Comparison of ENCODE assay signal across 11 cellular contexts in the genomic region with DNA sequence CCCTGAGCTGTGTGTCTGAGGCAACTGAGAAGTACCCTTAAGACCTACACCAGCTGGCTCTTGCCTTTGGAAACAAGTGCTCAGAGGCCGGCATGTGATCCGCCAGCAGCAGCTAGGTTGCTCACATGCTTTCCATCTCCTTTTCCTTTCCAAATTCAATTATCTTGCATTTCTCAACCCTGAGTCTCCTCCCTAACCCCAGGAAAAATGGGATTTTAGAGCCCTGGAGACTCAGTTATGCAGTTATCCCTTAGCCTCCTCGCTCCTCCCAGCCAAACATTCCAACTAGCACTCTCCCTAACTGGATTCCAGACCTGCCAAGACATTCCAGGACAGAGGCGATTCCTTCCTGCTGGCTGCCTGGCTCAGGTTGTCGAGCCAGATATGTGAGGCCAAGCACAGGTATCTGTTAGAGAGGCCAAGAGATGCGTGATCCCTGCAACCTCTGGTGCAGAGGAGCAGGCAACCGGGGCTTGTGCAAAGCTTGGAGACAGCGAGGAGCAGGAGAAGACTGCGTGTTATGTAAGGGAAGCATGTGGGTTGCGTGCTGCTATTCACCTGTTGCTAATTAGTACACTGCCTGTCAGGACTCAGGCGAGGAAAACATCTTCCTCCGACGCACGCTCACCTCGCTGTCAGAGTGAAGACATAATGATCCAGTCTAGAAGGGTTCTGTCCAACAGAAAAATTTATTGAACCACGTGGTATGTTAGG.
A peak's percentile ranks its signal among the peaks of the same experiment; 100 is the strongest.
DNase-seq lines count a peak whose midpoint lies in the region; ATAC-seq, FAIRE-seq and TF ChIP-seq lines count a peak whose summit lies in the region.
"Had no signal": no experiment of that assay in that cellular context is flagged by ENCODE, and none has a peak within 500 bp of the region (broad histone marks: within the 10 kb centered on the region; RNA-seq: fewer than 3 reads in every experiment).

No MANE protein-coding gene starts in this region.

- no peak overlapping the region for H3K4me3 Mint-ChIP-seq in astrocyte (ENCODE audit: unreplicated experiment)
- H3K4me3 Mint-ChIP-seq: T-cell had no signal

- H3K79me2 ChIP-seq in astrocyte (ENCODE audit: insufficient read depth, low read length), result no peaks in the 10 kb centered on the region

- no peak overlapping the region for H3K27ac ChIP-seq in astrocyte (ENCODE audit: low read depth, low read length)

- H3K9ac ChIP-seq in astrocyte (ENCODE audit: low read length), result no peak overlapping the region

- POLR2A ChIA-PET in HEK293T (lab: Yijun Ruan, JAX), result no interaction called here

- no peaks in the 10 kb centered on the region for H3K4me1 ChIP-seq in astrocyte (ENCODE audit: insufficient read depth, low read length)

- no peak overlapping the region for H3K4me2 ChIP-seq in astrocyte (ENCODE audit: low read length)

- no peak overlapping the region for H2AFZ ChIP-seq in astrocyte (ENCODE audit: low read depth, low read length)

- peaks cover 9% of the 10 kb centered on the region for H3K27me3 ChIP-seq in astrocyte (ENCODE audit: insufficient read depth, low read length)

- no peak for TF ChIP-seq CTCF in astrocyte (IDR thresholded peaks at IDR 0.05; ENCODE audit: insufficient read depth, low read depth, low read length)

- peaks cover 10% of the 10 kb centered on the region for H3K4me1 Mint-ChIP-seq in astrocyte (ENCODE audit: low read depth, unreplicated experiment)

- intact Hi-C loops in sciatic nerve (cut with DNase I), result no loop called here

- peak; percentile 89 for ATAC-seq in sciatic nerve
- ATAC-seq: T-cell had no signal

- no peak for FAIRE-seq in astrocyte (lab: Jason Lieb, UNC)

- H3K36me3 Mint-ChIP-seq in astrocyte (ENCODE audit: low read depth, unreplicated experiment), result no peaks in the 10 kb centered on the region
- H3K36me3 Mint-ChIP-seq: T-cell had no signal

- peaks cover 29% of the 10 kb centered on the region for H3K27me3 Mint-ChIP-seq in astrocyte (ENCODE audit: low read depth, unreplicated experiment)

- no peaks in the 10 kb centered on the region for H4K20me1 ChIP-seq in astrocyte (ENCODE audit: insufficient read depth, low read length)

- DNase-seq in GM03348 (ENCODE audit: low spot score) (peak; percentile 22), astrocyte (ENCODE audit: low read depth) (no peak), islet precursor cell (peak; percentile 96), sciatic nerve (ENCODE audit: low spot score) (peak; percentile 70), H4 (ENCODE audit: low spot score) (no peak), COLO668 (lab: John Stamatoyannopoulos, UW; ENCODE audit: unreplicated experiment) (no peak), HEK293T (ENCODE audit: extremely low spot score) (no peak), NCI-H2227 (lab: John Stamatoyannopoulos, UW; ENCODE audit: unreplicated experiment) (no peak)
- DNase-seq: NCI-H1417, retina, T-cell had no signal

- H3K36me3 ChIP-seq in astrocyte (ENCODE audit: insufficient read depth, low read length), result no peaks in the 10 kb centered on the region

- H3K27ac Mint-ChIP-seq in astrocyte (ENCODE audit: unreplicated experiment), result peak overlapping the region; percentile 37
- H3K27ac Mint-ChIP-seq: T-cell had no signal

- H3K9me3 ChIP-seq in astrocyte (ENCODE audit: insufficient read depth, low read depth, low read length), result peaks cover 4% of the 10 kb centered on the region

- CTCF ChIA-PET in HEK293T (lab: Yijun Ruan, JAX), result interaction anchor here (0.7 kb wide), 1 partner anchor 8 kb away, joined by 3 read pairs; no protein-coding TSS in a partner anchor

- peaks cover 19% of the 10 kb centered on the region for H3K9me3 Mint-ChIP-seq in astrocyte (ENCODE audit: unreplicated experiment)

- H3K4me3 ChIP-seq in astrocyte (ENCODE audit: insufficient read depth, low read depth, low read length), result no peak overlapping the region

TF ChIP-seq in HEK293T, 16 proteins besides CTCF, POLR2A, EP300 and RAD21:
- TF ChIP-seq BHLHE40 (IDR thresholded peaks at IDR 0.05; ENCODE audit: borderline replicate concordance) (no peak), ZNF384 (IDR thresholded peaks at IDR 0.05) (no peak), FOXK2 (IDR thresholded peaks at IDR 0.05) (no peak), NFRKB (IDR thresholded peaks at IDR 0.05) (no peak), SUZ12 (IDR thresholded peaks at IDR 0.05) (no peak), SP1 (IDR thresholded peaks at IDR 0.05) (no peak)

Comparison
In these comparisons a context has a peak if more than half of its experiments do, and no peak if none do; other contexts are left out.
1. DNase-seq: peak in GM03348 (single experiment), islet precursor cell (single experiment) and sciatic nerve (single experiment); none in astrocyte (single experiment), H4 (single experiment), COLO668 (single experiment), HEK293T (single experiment) and NCI-H2227 (single experiment).